1 cellular context compared by ENCODE assay signal in the genomic region with DNA sequence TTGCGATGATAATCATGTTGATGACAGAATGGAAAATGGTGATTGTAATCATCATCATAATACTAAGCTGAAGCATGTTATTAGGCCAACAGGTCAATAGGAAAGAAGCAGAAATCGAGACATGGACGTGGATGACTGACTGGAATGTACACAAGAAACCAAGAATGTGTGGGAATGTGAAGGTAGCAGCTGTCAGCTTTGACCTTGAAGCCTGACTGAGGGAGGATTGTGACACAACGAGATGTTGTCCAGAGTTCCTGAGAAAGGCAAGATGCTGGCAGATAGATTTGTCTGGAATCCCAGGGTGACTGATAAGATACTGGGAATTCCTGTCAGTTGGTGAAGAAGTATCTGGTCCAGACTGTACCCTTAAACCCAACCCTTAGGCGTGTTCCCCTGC.
TF ChIP-seq lines count a peak whose summit lies in the region.

No MANE protein-coding gene starts in this region.

TF ChIP-seq in H1, 55 proteins besides CTCF, POLR2A, EP300 and RAD21:
- TF ChIP-seq CBX5 (IDR thresholded peaks at IDR 0.05; ENCODE audit: low read depth, low read length) (no peak), ZNF274 (IDR thresholded peaks at IDR 0.05; ENCODE audit: borderline replicate concordance, extremely low read depth, low read length) (no peak), KDM5A (IDR thresholded peaks at IDR 0.05; ENCODE audit: low read length) (no peak), SIX5 (IDR thresholded peaks at IDR 0.05; ENCODE audit: low read depth, low read length) (no peak), BCL11A (IDR thresholded peaks at IDR 0.05; ENCODE audit: low read depth in 2 of 2, low read length in 2 of 2) (no peak), KDM1A (IDR thresholded peaks at IDR 0.05; ENCODE audit: borderline replicate concordance, low read length) (no peak), TAF1 (IDR thresholded peaks at IDR 0.05; ENCODE audit: low read depth, low read length) (no peak), NRF1 (IDR thresholded peaks at IDR 0.05; ENCODE audit: low read depth, low read length) (no peak), ASH2L (IDR thresholded peaks at IDR 0.05; ENCODE audit: low read length) (no peak), GABPA (IDR thresholded peaks at IDR 0.05; ENCODE audit: borderline replicate concordance, insufficient read depth, low read length) (no peak), RBBP5 (IDR thresholded peaks at IDR 0.05; ENCODE audit: borderline replicate concordance, low read depth, low read length) (no peak), SUZ12 (IDR thresholded peaks at IDR 0.05; ENCODE audit: low read length) (no peak), SRF (IDR thresholded peaks at IDR 0.05; ENCODE audit: low read depth, low read length) (no peak), CHD2 (IDR thresholded peaks at IDR 0.05; ENCODE audit: low read length) (no peak), SP1 (IDR thresholded peaks at IDR 0.05; ENCODE audit: low read depth, low read length) (no peak), POLR2AphosphoS5 (IDR thresholded peaks at IDR 0.05; ENCODE audit: low read depth, low read length) (no peak)
- TF ChIP-seq, protein P1, sequence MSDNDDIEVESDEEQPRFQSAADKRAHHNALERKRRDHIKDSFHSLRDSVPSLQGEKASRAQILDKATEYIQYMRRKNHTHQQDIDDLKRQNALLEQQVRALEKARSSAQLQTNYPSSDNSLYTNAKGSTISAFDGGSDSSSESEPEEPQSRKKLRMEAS (IDR thresholded peaks at IDR 0.05) = no peak
TF ChIP-seq in H1: peak in this region for 0.
